7 cellular contexts compared by ENCODE assay signal in the genomic region with DNA sequence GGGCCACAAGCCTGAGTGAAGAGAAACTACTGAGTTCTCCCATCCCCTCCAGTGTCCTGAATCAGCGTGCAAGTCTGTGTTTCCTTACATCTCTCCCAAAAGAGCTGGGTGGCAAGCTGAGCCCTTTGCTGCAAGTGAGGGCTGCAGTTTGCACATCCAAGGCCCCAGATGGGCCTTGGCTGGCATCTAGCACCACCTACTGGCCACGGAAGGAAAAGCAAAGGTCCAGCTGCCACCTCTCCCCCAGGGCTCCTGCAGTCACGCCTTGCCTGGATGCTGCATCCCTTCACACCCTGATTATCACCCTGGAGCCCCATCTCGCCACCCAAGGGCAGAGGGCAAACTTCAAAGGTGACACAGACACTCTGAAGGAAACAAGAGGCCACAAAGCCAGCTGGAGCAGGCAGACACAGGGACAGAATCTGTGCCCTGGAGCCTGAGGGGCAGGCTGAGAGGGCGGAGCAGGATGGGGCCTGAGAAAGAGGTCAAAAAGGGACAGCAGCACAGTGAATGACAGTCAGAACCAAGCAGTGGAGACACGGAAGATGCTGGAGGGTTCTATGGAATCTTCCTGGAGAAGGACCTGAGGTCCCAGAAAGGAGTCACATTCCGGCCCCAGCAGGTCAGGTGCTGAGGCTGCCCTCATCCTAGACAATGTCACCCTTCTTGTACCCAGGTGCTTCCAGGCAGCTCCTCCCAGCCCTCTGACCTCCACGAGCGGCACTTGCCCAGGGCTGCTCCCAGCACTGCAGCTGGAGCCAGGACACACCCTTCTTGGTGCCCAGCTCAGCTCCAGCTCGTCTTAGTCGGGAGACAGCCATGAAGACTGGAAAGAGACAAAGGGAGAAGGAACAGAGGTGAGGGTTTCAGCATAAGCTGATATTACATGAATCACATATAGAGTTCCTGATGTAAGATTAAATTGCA. TPM values are rescaled to one million over a fixed set of nuclear protein-coding genes. Genes with fewer than 3 reads are reported as not detected.
DNase-seq lines count a peak whose midpoint lies in the region; ATAC-seq and TF ChIP-seq lines count a peak whose summit lies in the region.

No MANE protein-coding gene starts in this region.

- no peaks in the 10 kb centered on the region for H3K9me3 ChIP-seq in WERI-Rb-1 (ENCODE audit: severe bottlenecking)
- no peaks in the 10 kb centered on the region for H3K9me3 ChIP-seq in left lung

- H3K4me3 ChIP-seq in WERI-Rb-1 (ENCODE audit: low read depth, low read length) (no peak overlapping the region), left lung (no peak overlapping the region)

- H3K4me1 ChIP-seq in left lung, result no peaks in the 10 kb centered on the region

- H3K36me3 ChIP-seq in WERI-Rb-1, result no peaks in the 10 kb centered on the region
- H3K36me3 ChIP-seq in left lung, result no peaks in the 10 kb centered on the region

- H3K27me3 ChIP-seq in WERI-Rb-1 (ENCODE audit: insufficient read depth, low read depth, severe bottlenecking) (peaks cover 12% of the 10 kb centered on the region), left lung (peaks cover 0 to 22% of the 10 kb centered on the region in 2 donors)

- TF ChIP-seq CTCF in WERI-Rb-1 (IDR thresholded peaks at IDR 0.05; ENCODE audit: low read depth, low read length) (peak; percentile 96), left lung (IDR thresholded peaks at IDR 0.05) (peak; percentile 76 to 80)

- H3K27ac ChIP-seq in WERI-Rb-1 (no peak overlapping the region), caudate nucleus (ENCODE audit: low read depth, low read length) (peak overlapping the region; percentile 74), left lung (no peak overlapping the region)

- ATAC-seq in GM21528 (IDR thresholded peaks at IDR 0.05; ENCODE audit: low FRiP score, unreplicated experiment) (peak; percentile 89), left lung (peak; percentile 92)

- intact Hi-C loops in left lung (cut with DNase I), result no loop called here

- DNase-seq in GM03348 (ENCODE audit: low spot score) (peak; percentile 94), Kasumi-1 (lab: John Stamatoyannopoulos, UW) (peak; percentile 2 to 42), WERI-Rb-1 (peak; percentile 75), caudate nucleus (lab: John Stamatoyannopoulos, UW) (peak in 58 of 61 donors; percentile 9 to 85 (median 56)), left lung (peak in 1 of 2 donors; percentile 45)
- DNase-seq in stimulated activated CD4-positive, alpha-beta T cell treated with anti-CD3 and anti-CD28 coated beads, TNF-alpha, amount 100 ng/mL, for 24 hours (ENCODE audit: low read depth in 3 of 3), result peak; percentile 39 to 60 (median 40)

RNA-seq across cellular contexts. Expression of a gene that starts 18.3 kb away (rescaled TPM):
- total RNA-seq in left lung, result 1 to 10 TPM; 4.1 to 4.5 TPM
